Comparison of ENCODE assay signal across 1 cellular context in genomic region chr1:3012511-3013291, GRCh38.
TF ChIP-seq lines count a peak whose summit lies in the region.

No MANE protein-coding gene starts in this region.

TF ChIP-seq in K562, 482 proteins besides CTCF, POLR2A, EP300 and RAD21 (continued from another document):
- TF ChIP-seq CTCFL (IDR thresholded peaks at IDR 0.05; ENCODE audit: borderline replicate concordance, insufficient read depth, low read depth, low read length, poor library complexity, severe bottlenecking) (peak; percentile 21), ETV5 (CRISPR knock-in tag; IDR thresholded peaks at IDR 0.05; ENCODE audit: low read depth) (no peak)
